In the genomic region with DNA sequence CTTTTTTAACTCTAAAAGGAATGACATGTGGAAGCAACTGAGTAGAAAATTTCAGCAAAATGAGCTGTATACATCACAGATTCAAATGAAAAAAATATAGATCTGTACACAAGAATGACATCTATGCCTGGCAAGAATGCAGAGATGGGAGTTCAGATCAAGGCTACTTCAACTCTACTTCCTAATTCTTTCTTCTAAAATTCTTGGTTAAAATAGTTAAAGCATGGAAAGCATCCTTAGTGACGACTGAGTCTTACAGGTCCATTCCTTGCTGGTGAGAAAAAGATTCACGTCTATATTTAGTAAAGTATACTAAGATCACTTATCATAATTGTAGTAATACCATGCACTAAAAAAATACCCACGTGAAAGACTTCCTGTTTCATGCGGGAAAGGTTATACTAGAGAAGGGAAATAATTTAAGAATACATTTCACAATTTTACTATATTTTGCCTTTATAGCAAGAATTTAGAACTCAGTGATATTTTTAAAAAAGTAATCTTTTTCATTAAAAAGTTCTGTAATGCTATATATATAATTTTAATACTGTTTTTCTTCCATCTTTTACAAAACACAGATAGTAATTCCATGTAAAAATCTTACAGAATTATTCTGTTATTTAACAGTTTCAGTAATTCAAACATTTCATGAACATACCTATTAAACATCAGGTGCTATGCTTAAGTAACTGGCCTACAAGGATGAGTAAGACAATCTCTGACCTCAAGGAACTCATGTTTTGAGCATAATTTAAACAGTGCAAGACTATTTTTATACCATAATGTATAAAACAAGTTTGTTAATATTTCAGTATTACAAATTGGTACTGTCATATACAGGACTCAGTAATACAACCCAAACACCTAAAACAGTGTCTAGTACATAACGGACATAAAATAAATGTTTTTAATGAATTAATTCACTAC, we compare ENCODE assay signal across 11 cellular contexts.
A peak's percentile ranks its signal among the peaks of the same experiment; 100 is the strongest.
DNase-seq lines count a peak whose midpoint lies in the region; ATAC-seq and TF ChIP-seq lines count a peak whose summit lies in the region.
"Had no signal": no experiment of that assay in that cellular context is flagged by ENCODE, and none has a peak within 500 bp of the region (broad histone marks: within the 10 kb centered on the region; RNA-seq: fewer than 3 reads in every experiment).

No MANE protein-coding gene starts in this region.

- H3K27ac ChIP-seq in naive thymus-derived CD4-positive, alpha-beta T cell (ENCODE audit: low read depth, low read length) = no peak overlapping the region
- H3K27ac ChIP-seq: ascending aorta had no signal

- H3K4me3 Mint-ChIP-seq in T-helper 17 cell = no peak overlapping the region
- peak overlapping the region in 3 of 10 donors; percentile 15 to 31 (median 22) for H3K4me3 Mint-ChIP-seq in naive thymus-derived CD4-positive, alpha-beta T cell
- H3K4me3 Mint-ChIP-seq: T-cell had no signal

- POLR2A ChIA-PET in naive thymus-derived CD4-positive, alpha-beta T cell (lab: Charles Lee) = interaction anchor here (1.2 kb wide), 1 partner anchor 30 kb away, joined by 4 read pairs; no protein-coding TSS in a partner anchor

- H3K36me3 Mint-ChIP-seq in T-helper 17 cell (ENCODE audit: low read depth) = peaks cover 2% of the 10 kb centered on the region
- peaks cover 0 to 5% (median 4%) of the 10 kb centered on the region in 5 donors for H3K36me3 Mint-ChIP-seq in naive thymus-derived CD4-positive, alpha-beta T cell

- no peaks in the 10 kb centered on the region for H3K36me3 ChIP-seq in naive thymus-derived CD4-positive, alpha-beta T cell (ENCODE audit: control insufficient read depth in 2 of 3, insufficient read depth in 3 of 3, low read length in 3 of 3)
- H3K36me3 ChIP-seq: ascending aorta had no signal

- H3K27me3 ChIP-seq in naive thymus-derived CD4-positive, alpha-beta T cell (ENCODE audit: control insufficient read depth in 2 of 2, insufficient read depth in 2 of 2, low read length in 2 of 2) = no peaks in the 10 kb centered on the region
- H3K27me3 ChIP-seq: ascending aorta had no signal

- intact Hi-C loops in naive thymus-derived CD4-positive, alpha-beta T cell (cut with micrococcal nuclease) = loop anchor here in 1 of 2 donors (5.0 kb wide), 1 partner anchor 61 kb away; no protein-coding TSS in a partner anchor

- peaks cover 15% of the 10 kb centered on the region for H3K4me1 Mint-ChIP-seq in T-helper 17 cell
- peaks cover 8 to 32% (median 26%) of the 10 kb centered on the region in 7 donors for H3K4me1 Mint-ChIP-seq in naive thymus-derived CD4-positive, alpha-beta T cell

- peak; percentile 7 for DNase-seq in GM13977 (ENCODE audit: low spot score)
- no peak for DNase-seq in T-helper 17 cell
- no peak for DNase-seq in naive thymus-derived CD4-positive, alpha-beta T cell
- no peak for DNase-seq in COLO829 (ENCODE audit: low spot score)
- no peak for DNase-seq in C1 segment of cervical spinal cord (lab: John Stamatoyannopoulos, UW)
- DNase-seq: NCI-H774, T-cell had no signal

- H3K4me1 ChIP-seq in naive thymus-derived CD4-positive, alpha-beta T cell (ENCODE audit: control insufficient read depth in 2 of 2, insufficient read depth in 2 of 2, low read length in 2 of 2) = peaks cover 0 to 7% of the 10 kb centered on the region in 2 donors

- in situ Hi-C loops in GM13977 (cut with MboI; ENCODE audit: low pct_unique_long_range_greater_than_20kb, low sequenced_read_pairs, unreplicated experiment) = no loop called here

- no peak overlapping the region for H3K4me3 ChIP-seq in naive thymus-derived CD4-positive, alpha-beta T cell (ENCODE audit: low read length)
- H3K4me3 ChIP-seq: ascending aorta, skin epidermis had no signal

- no peaks in the 10 kb centered on the region for H3K9me3 ChIP-seq in T-helper 17 cell (ENCODE audit: control insufficient read depth, low read length, poor library complexity, severe bottlenecking)
- H3K9me3 ChIP-seq in naive thymus-derived CD4-positive, alpha-beta T cell (ENCODE audit: control insufficient read depth in 2 of 3, low read length in 3 of 3) = no peaks in the 10 kb centered on the region
- H3K9me3 ChIP-seq: ascending aorta had no signal

- H3K9me3 Mint-ChIP-seq in naive thymus-derived CD4-positive, alpha-beta T cell = peaks cover 0 to 2% (median 0%) of the 10 kb centered on the region in 11 donors
- H3K9me3 Mint-ChIP-seq: T-cell had no signal

- H3K27ac Mint-ChIP-seq in T-helper 17 cell = peak overlapping the region; percentile 0
- H3K27ac Mint-ChIP-seq in naive thymus-derived CD4-positive, alpha-beta T cell = no peak overlapping the region

- no peaks in the 10 kb centered on the region for H3K27me3 Mint-ChIP-seq in T-helper 17 cell
- no peaks in the 10 kb centered on the region for H3K27me3 Mint-ChIP-seq in naive thymus-derived CD4-positive, alpha-beta T cell
- H3K27me3 Mint-ChIP-seq: T-cell had no signal

- CTCF ChIA-PET in naive thymus-derived CD4-positive, alpha-beta T cell (lab: Charles Lee) = no interaction called here

- TF ChIP-seq CTCF in GM13977 (IDR thresholded peaks at IDR 0.05; ENCODE audit: extremely low read depth, insufficient read depth, missing control alignments) = no peak

- peak; percentile 53 for ATAC-seq in GM21529 (IDR thresholded peaks at IDR 0.05; ENCODE audit: unreplicated experiment)
- no peak for ATAC-seq in T-helper 17 cell
- peak; percentile 40 for ATAC-seq in naive thymus-derived CD4-positive, alpha-beta T cell
- ATAC-seq in GM19455 (IDR thresholded peaks at IDR 0.05; ENCODE audit: unreplicated experiment) = no peak
- ATAC-seq: T-cell had no signal

Comparison
In these comparisons a context has a peak if more than half of its experiments do, and no peak if none do; other contexts are left out.
1. ATAC-seq: peak in GM21529 (single experiment) and naive thymus-derived CD4-positive, alpha-beta T cell (single experiment); none in T-helper 17 cell (single experiment) and GM19455 (single experiment).